Comparison of ENCODE assay signal across 8 cellular contexts in genomic region chr5:173329370-173330150, GRCh38. TPM values are rescaled to one million over a fixed set of nuclear protein-coding genes. Genes with fewer than 3 reads are reported as not detected.
DNase-seq lines count a peak whose midpoint lies in the region; ATAC-seq and TF ChIP-seq lines count a peak whose summit lies in the region.

No MANE protein-coding gene starts in this region.

- peaks cover 4 to 14% of the 10 kb centered on the region in 2 experiments; a peak in 3 of 4 replicates for H3K36me3 ChIP-seq in HCT116 (ENCODE audit: control insufficient read depth in 1 of 2, insufficient read depth in 2 of 2, low read length in 2 of 2)
- no peaks in the 10 kb centered on the region for H3K36me3 ChIP-seq in neuron (ENCODE audit: insufficient read depth, low read length)

- TF ChIP-seq RAD21 in HCT116 (IDR thresholded peaks at IDR 0.05; ENCODE audit: low read depth): no peak

- RAD21 ChIA-PET in HCT116 (lab: Charles Lee; ENCODE audit: low non-redundant PET in 1 of 2, low total read pairs in 2 of 2, uncharacterized antibody in 2 of 2, unreplicated experiment in 2 of 2): no interaction called here

- H4K20me1 ChIP-seq in HCT116 (ENCODE audit: insufficient read depth): peaks cover 7% of the 10 kb centered on the region; the same call in 1 of the 2 replicates

- DNase-seq in GM10248 (ENCODE audit: extremely low spot score) (peak; percentile 83), HCT116 (ENCODE audit: low read depth, low spot score) (peak; percentile 50), NCI-H748 treated with DMSO at 0.1 percent for 48 hours (lab: John Stamatoyannopoulos, UW) (peak; percentile 50), coronary artery (ENCODE audit: low spot score) (no peak), G401 (ENCODE audit: low spot score) (no peak), NCI-H1694 treated with DMSO at 0.1 percent for 48 hours (lab: John Stamatoyannopoulos, UW) (no peak)

- ATAC-seq in HCT116 (peak; percentile 27), HG02623 (IDR thresholded peaks at IDR 0.05; ENCODE audit: unreplicated experiment) (no peak)

- H3K79me2 ChIP-seq in HCT116 (ENCODE audit: insufficient read depth, low read length): peaks cover 36% of the 10 kb centered on the region

- H3K27me3 ChIP-seq in HCT116 (ENCODE audit: insufficient read depth, low read length) (no peaks in the 10 kb centered on the region), neuron (ENCODE audit: insufficient read depth, low read length) (peaks cover 74% of the 10 kb centered on the region)

- TF ChIP-seq POLR2A in HCT116 (IDR thresholded peaks at IDR 0.05; ENCODE audit: borderline replicate concordance, extremely low read depth, insufficient read depth, insufficient read length): peak; percentile 45

- CTCF ChIA-PET in GM10248 (lab: Yijun Ruan, JAX): interaction anchor here (1.2 to 9.8 kb wide), 6 partner anchors 11 to 615 kb away, joined by 3 to 210 read pairs (median 6); no protein-coding TSS in a partner anchor
- CTCF ChIA-PET in HCT116 (lab: Charles Lee): interaction anchor here (1.4 to 6.2 kb wide), 5 partner anchors 16 to 348 kb away, joined by 3 to 113 read pairs (median 3); no protein-coding TSS in a partner anchor

- TF ChIP-seq CTCF in GM10248 (IDR thresholded peaks at IDR 0.05; ENCODE audit: control extremely low read depth, extremely low read depth, low read depth, missing control alignments) (peak; percentile 44), HCT116 (IDR thresholded peaks at IDR 0.05 in 2 of 3, conservative IDR thresholded peaks at IDR 0.05 in 1 of 3; ENCODE audit: borderline replicate concordance in 1 of 3, insufficient read depth in 1 of 3, low read depth in 2 of 3, low read length in 2 of 3) (peak in 1 of 3 experiments; percentile 21; a peak in 1 of 6 replicates), coronary artery (IDR thresholded peaks at IDR 0.05) (no peak)

- H3K9me2 ChIP-seq in HCT116 (ENCODE audit: insufficient read depth): no peaks in the 10 kb centered on the region

- H3K9me3 ChIP-seq in HCT116 (ENCODE audit: control insufficient read depth in 1 of 2, insufficient read depth in 1 of 2, low read depth in 1 of 2, low read length in 2 of 2): no peaks in the 10 kb centered on the region
- H3K9me3 ChIP-seq in neuron (ENCODE audit: low read length): peaks cover 3% of the 10 kb centered on the region

- BruUV-seq in HCT116 (replicated peaks; lab: Mats Ljungman, UMichigan): no TSS peak

- H2AFZ ChIP-seq in HCT116 (ENCODE audit: low read depth, low read length, poor library complexity, severe bottlenecking) (peak overlapping the region; percentile 14), neuron (ENCODE audit: low read depth, low read length) (peak overlapping the region; percentile 39)

- H3K4me1 ChIP-seq in HCT116 (ENCODE audit: control insufficient read depth in 1 of 2, insufficient read depth in 2 of 2, low read length in 2 of 2) (peaks cover 21 to 58% of the 10 kb centered on the region in 2 experiments; a peak in 3 of 4 replicates), neuron (ENCODE audit: insufficient read depth, low read length) (peaks cover 25% of the 10 kb centered on the region)

- H3K4me2 ChIP-seq in HCT116 (ENCODE audit: low read length): peak overlapping the region; percentile 98

- H3K4me3 ChIP-seq in HCT116 (replicated peaks in 1 of 2; ENCODE audit: low read depth in 1 of 2, low read length in 2 of 2): peak overlapping the region; percentile 94 to 96
- H3K4me3 ChIP-seq in coronary artery: peak overlapping the region; percentile 71
- H3K4me3 ChIP-seq in neuron (ENCODE audit: low read length): peak overlapping the region; percentile 44

- intact Hi-C loops in HCT116 (cut with micrococcal nuclease): loop anchor here (2.0 to 5.0 kb wide), 3 partner anchors 123 to 345 kb away; partner anchors contain the start of gene BOD1

- POLR2A ChIA-PET in GM10248 (lab: Yijun Ruan, JAX) (interaction anchor here (0.9 kb wide), 1 partner anchor 132 kb away, joined by 3 read pairs; no protein-coding TSS in a partner anchor), HCT116 (lab: Charles Lee) (interaction anchor here (0.6 to 7.0 kb wide), 16 partner anchors 9 to 346 kb away, joined by 3 to 67 read pairs (median 4); partner anchors contain the start of gene ATP6V0E1)

- H3K9ac ChIP-seq in HCT116 (ENCODE audit: low read length): peak overlapping the region; percentile 90

- peak overlapping the region; percentile 85 for H3K27ac ChIP-seq in HCT116 (ENCODE audit: low read depth, low read length)
- no peak overlapping the region for H3K27ac ChIP-seq in coronary artery

- in situ Hi-C loops in G401 (cut with HindIII; ENCODE audit: low sequenced_read_pairs): no loop called here

TF ChIP-seq in HCT116, 20 proteins besides CTCF, POLR2A, EP300 and RAD21:
- TF ChIP-seq TCF7L2 (IDR thresholded peaks at IDR 0.05; ENCODE audit: borderline replicate concordance, extremely low read depth, insufficient read depth, insufficient read length): no peak
- TF ChIP-seq ELF1 (IDR thresholded peaks at IDR 0.05; ENCODE audit: borderline replicate concordance, low read depth): no peak
- no peak for TF ChIP-seq SRF (IDR thresholded peaks at IDR 0.05; ENCODE audit: low read depth)
- TF ChIP-seq EZH2phosphoT487 (IDR thresholded peaks at IDR 0.05; ENCODE audit: borderline replicate concordance): no peak
- no peak for TF ChIP-seq FOSL1 (IDR thresholded peaks at IDR 0.05; ENCODE audit: low read depth)
- no peak for TF ChIP-seq JUND (IDR thresholded peaks at IDR 0.05)
- peak; percentile 48 for TF ChIP-seq YY1 (IDR thresholded peaks at IDR 0.05; ENCODE audit: extremely low read depth, insufficient replicate concordance, low read depth, low read length)
- peak; percentile 59 for TF ChIP-seq ZBTB33 (IDR thresholded peaks at IDR 0.05; ENCODE audit: extremely low read depth, insufficient replicate concordance, low read length)
- TF ChIP-seq EGR1 (IDR thresholded peaks at IDR 0.05; ENCODE audit: low read depth): no peak
- no peak for TF ChIP-seq POLR2AphosphoS5 (IDR thresholded peaks at IDR 0.05; ENCODE audit: low read depth, low read length)
- TF ChIP-seq ZFX (IDR thresholded peaks at IDR 0.05): no peak
- TF ChIP-seq SP1 (IDR thresholded peaks at IDR 0.05; ENCODE audit: low read depth): no peak
TF ChIP-seq in HCT116: peak in this region for 2.

RNA-seq across cellular contexts. Expression of gene STC2, which starts 1.3 kb away (rescaled TPM):
- total RNA-seq in HCT116 (2021; ENCODE audit: unreplicated experiment): 97.3 TPM
- 177 and 214 TPM in 2 replicates for polyA plus RNA-seq in HCT116 (2012)
- 0.03 and 1.1 TPM in 2 replicates for total RNA-seq in G401 (2014; rRNA removed; shearing (Covaris generic))

Comparison
In these comparisons a context has a peak if more than half of its experiments do, and no peak if none do; other contexts are left out.
1. DNase-seq: peak in GM10248 (single experiment), HCT116 (single experiment) and NCI-H748 treated with DMSO at 0.1 percent for 48 hours (single experiment); none in coronary artery (single experiment), G401 (single experiment) and NCI-H1694 treated with DMSO at 0.1 percent for 48 hours (single experiment).
2. H3K4me3 ChIP-seq: peak in every context shown above with its lines; median percentile 95 in HCT116; 71 in coronary artery; 44 in neuron.
3. RNA of gene STC2, which starts 1.3 kb away (total RNA-seq): 97.3 TPM in HCT116 (single experiment); 0.03 to 1.1 TPM in G401; every median in the first group is over 10 times any median in the second.